In genomic region chr10:6056411-6057135, GRCh38 we compare ENCODE assay signal across 23 cellular contexts. TPM values are rescaled to one million over a fixed set of nuclear protein-coding genes. Genes with fewer than 3 reads are reported as not detected.
DNase-seq lines count a peak whose midpoint lies in the region; ATAC-seq and TF ChIP-seq lines count a peak whose summit lies in the region.
"Had no signal": no experiment of that assay in that cellular context is flagged by ENCODE, and none has a peak within 500 bp of the region (broad histone marks: within the 10 kb centered on the region; RNA-seq: fewer than 3 reads in every experiment).

No MANE protein-coding gene starts in this region.

- peak overlapping the region in 5 of 8 donors; percentile 7 to 51 (median 12) for H3K4me3 Mint-ChIP-seq in CD4-positive, alpha-beta memory T cell
- H3K4me3 Mint-ChIP-seq in activated T-cell treated with anti-CD3 and anti-CD28 coated beads, Interleukin-2, amount 50 U/mL, for 72 hours: peak overlapping the region; percentile 97
- no peak overlapping the region for H3K4me3 Mint-ChIP-seq in neural progenitor cell

- no peaks in the 10 kb centered on the region for H3F3A ChIP-seq in neural progenitor cell (ENCODE audit: low read depth)

- no peaks in the 10 kb centered on the region for H3K36me3 ChIP-seq in CD4-positive, alpha-beta memory T cell (ENCODE audit: insufficient read depth, low read length)
- no peaks in the 10 kb centered on the region for H3K36me3 ChIP-seq in neural progenitor cell
- H3K36me3 ChIP-seq: neutrophil, right atrium auricular region, transverse colon had no signal

- H3K27me3 ChIP-seq in CD4-positive, alpha-beta memory T cell (ENCODE audit: insufficient read depth, low read length): no peaks in the 10 kb centered on the region
- no peaks in the 10 kb centered on the region for H3K27me3 ChIP-seq in neural progenitor cell
- H3K27me3 ChIP-seq: right atrium auricular region, transverse colon had no signal

- H3K4me3 ChIP-seq in CD4-positive, alpha-beta memory T cell (ENCODE audit: low read length in 2 of 2): no peak overlapping the region
- no peak overlapping the region for H3K4me3 ChIP-seq in neural progenitor cell
- H3K4me3 ChIP-seq: A549, right atrium auricular region, transverse colon had no signal

- no peaks in the 10 kb centered on the region for H3K9me3 Mint-ChIP-seq in CD4-positive, alpha-beta memory T cell
- H3K9me3 Mint-ChIP-seq in activated T-cell treated with anti-CD3 and anti-CD28 coated beads, Interleukin-2, amount 50 U/mL, for 72 hours: no peaks in the 10 kb centered on the region
- H3K9me3 Mint-ChIP-seq in neural progenitor cell: no peaks in the 10 kb centered on the region
- H3K9me3 Mint-ChIP-seq: CD8-positive, alpha-beta memory T cell had no signal

- no peaks in the 10 kb centered on the region for H3K9me3 ChIP-seq in CD4-positive, alpha-beta memory T cell (ENCODE audit: control insufficient read depth in 1 of 2, low read length in 2 of 2)
- H3K9me3 ChIP-seq in neural progenitor cell (ENCODE audit: low read depth): no peaks in the 10 kb centered on the region
- H3K9me3 ChIP-seq: A549, neutrophil, right atrium auricular region, transverse colon had no signal

- H4K20me1 ChIP-seq in neural progenitor cell (ENCODE audit: low read depth): no peaks in the 10 kb centered on the region

- peaks cover 63 to 92% (median 80%) of the 10 kb centered on the region in 4 donors for H3K4me1 Mint-ChIP-seq in CD4-positive, alpha-beta memory T cell
- peaks cover 68% of the 10 kb centered on the region for H3K4me1 Mint-ChIP-seq in activated T-cell treated with anti-CD3 and anti-CD28 coated beads, Interleukin-2, amount 50 U/mL, for 72 hours (ENCODE audit: low read depth)
- H3K4me1 Mint-ChIP-seq in neural progenitor cell: peaks cover 4% of the 10 kb centered on the region

- intact Hi-C loops in CD4-positive, alpha-beta memory T cell (cut with micrococcal nuclease): no loop called here

- H3K4me2 ChIP-seq in neural progenitor cell: no peak overlapping the region
- H3K4me2 ChIP-seq: A549 had no signal

- peaks cover 8 to 32% of the 10 kb centered on the region in 2 donors for H3K36me3 Mint-ChIP-seq in CD4-positive, alpha-beta memory T cell
- peaks cover 60 to 84% of the 10 kb centered on the region in 2 donors for H3K36me3 Mint-ChIP-seq in activated T-cell treated with anti-CD3 and anti-CD28 coated beads, Interleukin-2, amount 50 U/mL, for 72 hours (ENCODE audit: insufficient read depth in 2 of 2)
- no peaks in the 10 kb centered on the region for H3K36me3 Mint-ChIP-seq in neural progenitor cell

- no peaks in the 10 kb centered on the region for H3K27me3 Mint-ChIP-seq in CD4-positive, alpha-beta memory T cell
- H3K27me3 Mint-ChIP-seq in activated T-cell treated with anti-CD3 and anti-CD28 coated beads, Interleukin-2, amount 50 U/mL, for 72 hours (ENCODE audit: low read depth): no peaks in the 10 kb centered on the region
- H3K27me3 Mint-ChIP-seq in neural progenitor cell (ENCODE audit: insufficient read depth, low read depth): peaks cover 10% of the 10 kb centered on the region

- H3K4me1 ChIP-seq in CD4-positive, alpha-beta memory T cell (ENCODE audit: insufficient read depth, low read length): peaks cover 89% of the 10 kb centered on the region
- no peaks in the 10 kb centered on the region for H3K4me1 ChIP-seq in neural progenitor cell
- H3K4me1 ChIP-seq: A549 had no signal

- peak; percentile 2 for DNase-seq in activated CD4-positive, alpha-beta T cell treated with anti-CD3 and anti-CD28 coated beads for 48 hours
- DNase-seq in activated CD4-positive, alpha-beta T cell treated with anti-CD3 and anti-CD28 coated beads, Interleukin-2, amount 50 U/mL, for 4 hours: no peak
- DNase-seq in CD4-positive, alpha-beta memory T cell: no peak
- peak in 1 of 2 donors; percentile 11 for DNase-seq in activated T-cell treated with anti-CD3 and anti-CD28 coated beads, Interleukin-2, amount 50 U/mL, for 72 hours
- DNase-seq in neural progenitor cell (ENCODE audit: low spot score): peak; percentile 13
- no peak for DNase-seq in mesenteric fat pad (ENCODE audit: low spot score)
- DNase-seq in DMS153 (lab: John Stamatoyannopoulos, UW): no peak
- DNase-seq: CD8-positive, alpha-beta memory T cell; cortex of kidney; mesendoderm; NCI-H1436 treated with DMSO at 0.1 percent for 48 hours; NCI-H226; T-helper 9 cell; transverse colon had no signal

- no peak overlapping the region for H3K9ac ChIP-seq in neural progenitor cell

- peak in 1 of 2 donors; percentile 6 for ATAC-seq in activated T-cell treated with anti-CD3 and anti-CD28 coated beads, Interleukin-2, amount 50 U/mL, for 72 hours (replicated peaks in 1 of 2)
- no peak for ATAC-seq in esophagus mucosa
- ATAC-seq: A549, Right ventricle myocardium inferior had no signal

- POLR2A ChIA-PET in CD4-positive, alpha-beta memory T cell (lab: Charles Lee; ENCODE audit: partially characterized antibody): interaction anchor here (1.0 to 2.4 kb wide), 3 partner anchors 13 to 43 kb away, joined by 4 to 7 read pairs (median 4); no protein-coding TSS in a partner anchor

- H3K27ac ChIP-seq in CD4-positive, alpha-beta memory T cell (ENCODE audit: low read depth, low read length): no peak overlapping the region
- H3K27ac ChIP-seq in neural progenitor cell: no peak overlapping the region
- H3K27ac ChIP-seq: A549, neutrophil, right atrium auricular region, transverse colon had no signal

- peak overlapping the region; percentile 2 to 81 (median 66) for H3K27ac Mint-ChIP-seq in CD4-positive, alpha-beta memory T cell
- H3K27ac Mint-ChIP-seq in activated T-cell treated with anti-CD3 and anti-CD28 coated beads, Interleukin-2, amount 50 U/mL, for 72 hours: peak overlapping the region; percentile 100
- no peak overlapping the region for H3K27ac Mint-ChIP-seq in neural progenitor cell

- no peak for TF ChIP-seq CTCF in neural progenitor cell (IDR thresholded peaks at IDR 0.05)

- H2AFZ ChIP-seq in neural progenitor cell (replicated peaks): no peak overlapping the region

- no peaks in the 10 kb centered on the region for H3K79me2 ChIP-seq in neural progenitor cell (ENCODE audit: low read depth)

- CTCF ChIA-PET in CD4-positive, alpha-beta memory T cell (lab: Charles Lee; ENCODE audit: partially characterized antibody): interaction anchor here (1.5 to 3.5 kb wide), 3 partner anchors 19 to 42 kb away, joined by 4 to 21 read pairs (median 5); no protein-coding TSS in a partner anchor

RNA-seq across cellular contexts. Expression of gene IL2RA, which starts 5.6 kb away (rescaled TPM):
- 10 to 100 TPM; 15.1 to 17.1 TPM for total RNA-seq in CD4-positive, alpha-beta memory T cell
- 10 to 100 TPM; 23.7 to 29.9 TPM for polyA plus RNA-seq in CD4-positive, alpha-beta memory T cell
- 1,000 to 10,000 TPM in 1 of 2 donors, 100 to 1,000 TPM in 1; 848 to 1,110 TPM for total RNA-seq in activated T-cell treated with anti-CD3 and anti-CD28 coated beads, Interleukin-2, amount 50 U/mL, for 72 hours
- not detected in 2 replicates for total RNA-seq in neural progenitor cell (ENCODE audit: low replicate concordance)
- total RNA-seq in mesenteric fat pad: 2.4 TPM
- 1.4 TPM for total RNA-seq in esophagus mucosa
- total RNA-seq: astrocyte, Daoy, epithelial cell of proximal tubule, LHCN-M2 had no signal
- polyA plus RNA-seq: A549 had no signal

RNA-seq across cellular contexts. Expression of gene RBM17, which starts 32.3 kb away (rescaled TPM):
- 100 to 1,000 TPM; 117 to 125 TPM for total RNA-seq in CD4-positive, alpha-beta memory T cell
- 100 to 1,000 TPM in 1 of 2 donors, 10 to 100 TPM in 1; 46.3 to 104 TPM for polyA plus RNA-seq in CD4-positive, alpha-beta memory T cell
- 100 to 1,000 TPM; 156 to 200 TPM for total RNA-seq in activated T-cell treated with anti-CD3 and anti-CD28 coated beads, Interleukin-2, amount 50 U/mL, for 72 hours
- 67.2 and 73.6 TPM in 2 replicates for total RNA-seq in neural progenitor cell (ENCODE audit: low replicate concordance)
- total RNA-seq in mesenteric fat pad: 137 TPM
- total RNA-seq in esophagus mucosa: 57.5 TPM

Comparison
In these comparisons a context has a peak if more than half of its experiments do, and no peak if none do; other contexts are left out.
1. DNase-seq: peak in activated CD4-positive, alpha-beta T cell treated with anti-CD3 and anti-CD28 coated beads for 48 hours (single experiment) and neural progenitor cell (single experiment); none in activated CD4-positive, alpha-beta T cell treated with anti-CD3 and anti-CD28 coated beads, Interleukin-2, amount 50 U/mL, for 4 hours (0 of 2), CD4-positive, alpha-beta memory T cell (0 of 5), mesenteric fat pad (single experiment) and DMS153 (single experiment).
2. RNA of gene IL2RA, which starts 5.6 kb away (total RNA-seq): 848 to 1,110 TPM in activated T-cell treated with anti-CD3 and anti-CD28 coated beads, Interleukin-2, amount 50 U/mL, for 72 hours; 15.1 to 17.1 TPM in CD4-positive, alpha-beta memory T cell, 2.4 TPM in mesenteric fat pad (single experiment), 1.4 TPM in esophagus mucosa (single experiment) and not detected in neural progenitor cell; every median in the first group is over 10 times any median in the second.